Comparison of ENCODE assay signal across 12 cellular contexts in genomic region chr2:108619916-108620620, GRCh38.
A peak's percentile ranks its signal among the peaks of the same experiment; 100 is the strongest.
DNase-seq lines count a peak whose midpoint lies in the region; ATAC-seq, FAIRE-seq and TF ChIP-seq lines count a peak whose summit lies in the region.
"Had no signal": no experiment of that assay in that cellular context is flagged by ENCODE, and none has a peak within 500 bp of the region (broad histone marks: within the 10 kb centered on the region; RNA-seq: fewer than 3 reads in every experiment).

No MANE protein-coding gene starts in this region.

- WGBS in IMR-90 (ENCODE audit: extremely low coverage in 2 of 2, insufficient read length in 1 of 2), 2 experiments: no CpG with 5 or more reads among the region's 8 CpGs
- WGBS in sigmoid colon, 2 donors: 67 to 72% methylated on average over 8 of the region's 8 CpGs

- H3K9ac ChIP-seq in IMR-90 (ENCODE audit: low read depth, low read length): no peak overlapping the region
- no peak overlapping the region for H3K9ac ChIP-seq in astrocyte (ENCODE audit: low read length)
- H3K9ac ChIP-seq: SK-N-SH had no signal

- no peak overlapping the region; the same call in 1 of the 2 replicates for H2AK5ac ChIP-seq in IMR-90 (ENCODE audit: low read depth, low read length)

- H3K79me1 ChIP-seq in IMR-90 (ENCODE audit: low read depth in 1 of 2, low read length in 2 of 2): peaks cover 22 to 74% of the 10 kb centered on the region in 2 experiments

- FAIRE-seq in astrocyte (lab: Jason Lieb, UNC): no peak
- FAIRE-seq in HTR-8/SVneo (lab: Jason Lieb, UNC): no peak
- FAIRE-seq: G401.6 had no signal

- peaks cover 90% of the 10 kb centered on the region for H3K4me1 Mint-ChIP-seq in CD4-positive, alpha-beta T cell (ENCODE audit: low read depth)
- H3K4me1 Mint-ChIP-seq in astrocyte (ENCODE audit: low read depth, unreplicated experiment): peaks cover 72% of the 10 kb centered on the region
- H3K4me1 Mint-ChIP-seq in nephron progenitor cell: peaks cover 94% of the 10 kb centered on the region

- no peak overlapping the region for H2BK5ac ChIP-seq in IMR-90 (ENCODE audit: low read depth, low read length, poor library complexity, severe bottlenecking)

- H3K27me3 Mint-ChIP-seq in CD4-positive, alpha-beta T cell: no peaks in the 10 kb centered on the region
- H3K27me3 Mint-ChIP-seq in astrocyte (ENCODE audit: low read depth, unreplicated experiment): no peaks in the 10 kb centered on the region
- H3K27me3 Mint-ChIP-seq in nephron progenitor cell (ENCODE audit: low read depth, poor library complexity): no peaks in the 10 kb centered on the region

- H3K4me1 ChIP-seq in IMR-90 (ENCODE audit: control insufficient read depth, insufficient read depth, low read length) (peaks cover 35% of the 10 kb centered on the region), astrocyte (ENCODE audit: insufficient read depth, low read length) (peaks cover 29% of the 10 kb centered on the region), sigmoid colon (peaks cover 0 to 82% (median 72%) of the 10 kb centered on the region in 4 donors)

- POLR2A ChIA-PET in CD4-positive, alpha-beta T cell (lab: Charles Lee): interaction anchor here (1.4 to 2.0 kb wide), 6 partner anchors 8 to 86 kb away, joined by 6 to 19 read pairs (median 14); partner anchors contain the start of gene LIMS1
- POLR2A ChIA-PET in IMR-90 (lab: Charles Lee; ENCODE audit: unreplicated experiment) (no interaction called here), HEK293T (lab: Yijun Ruan, JAX) (interaction anchor here (1.3 kb wide), 1 partner anchor 86 kb away, joined by 3 read pairs; no protein-coding TSS in a partner anchor)

- H3K27ac Mint-ChIP-seq in CD4-positive, alpha-beta T cell: peak overlapping the region; percentile 90
- H3K27ac Mint-ChIP-seq in astrocyte (ENCODE audit: unreplicated experiment): peak overlapping the region; percentile 70
- H3K27ac Mint-ChIP-seq in nephron progenitor cell: peak overlapping the region; percentile 94

- no peak overlapping the region for H4K8ac ChIP-seq in IMR-90 (ENCODE audit: low read depth in 2 of 2, low read length in 2 of 2)

- H3K18ac ChIP-seq in IMR-90 (ENCODE audit: low read depth, low read length): no peak overlapping the region

- no peak overlapping the region for H3K4me3 ChIP-seq in IMR-90 (ENCODE audit: insufficient read depth, low read depth, low read length)
- no peak overlapping the region for H3K4me3 ChIP-seq in astrocyte (ENCODE audit: insufficient read depth, low read depth, low read length)
- no peak overlapping the region for H3K4me3 ChIP-seq in sigmoid colon

- H3K27ac ChIP-seq in CD4-positive, alpha-beta T cell (ENCODE audit: low read depth, low read length): peak overlapping the region; percentile 73
- H3K27ac ChIP-seq in IMR-90 (ENCODE audit: insufficient read depth, low read length) (no peak overlapping the region), astrocyte (ENCODE audit: low read depth, low read length) (no peak overlapping the region), sigmoid colon (peak overlapping the region in 2 of 4 donors; percentile 37 to 44)

- H2AFZ ChIP-seq in IMR-90 (replicated peaks; ENCODE audit: low read length, poor library complexity): no peak overlapping the region
- H2AFZ ChIP-seq in astrocyte (ENCODE audit: low read depth, low read length): no peak overlapping the region

- no peak overlapping the region for H3K14ac ChIP-seq in IMR-90 (replicated peaks; ENCODE audit: low read depth, low read length)

- DNase-seq in CD4-positive, alpha-beta T cell: no peak
- DNase-seq in IMR-90: no peak
- no peak for DNase-seq in astrocyte (ENCODE audit: low read depth)
- no peak for DNase-seq in nephron progenitor cell
- no peak for DNase-seq in HEK293T (ENCODE audit: extremely low spot score)
- no peak for DNase-seq in HTR-8/SVneo (ENCODE audit: insufficient read length, low spot score)
- no peak for DNase-seq in sigmoid colon
- DNase-seq: left cardiac atrium; SK-N-SH; stimulated activated CD4-positive, alpha-beta T cell treated with anti-CD3 and anti-CD28 coated beads, Interleukin-15, amount 100 ng/mL, for 24 hours had no signal

- peak overlapping the region; percentile 89 for H3K4me3 Mint-ChIP-seq in CD4-positive, alpha-beta T cell
- H3K4me3 Mint-ChIP-seq in astrocyte (ENCODE audit: unreplicated experiment) (no peak overlapping the region), nephron progenitor cell (peak overlapping the region; percentile 73)

- dilution Hi-C loops in IMR-90 (cut with HindIII; ENCODE audit: low sequenced_read_pairs, unreplicated experiment): no loop called here

- no peak overlapping the region for H4K91ac ChIP-seq in IMR-90 (ENCODE audit: insufficient read depth, low read depth, low read length)

- no peak for TF ChIP-seq CTCF in CD4-positive, alpha-beta T cell (IDR thresholded peaks at IDR 0.05)
- TF ChIP-seq CTCF in IMR-90 (conservative IDR thresholded peaks at IDR 0.05; ENCODE audit: low read depth, low read length) (no peak), astrocyte (IDR thresholded peaks at IDR 0.05; ENCODE audit: insufficient read depth, low read depth, low read length) (no peak), nephron progenitor cell (IDR thresholded peaks at IDR 0.05) (no peak), sigmoid colon (IDR thresholded peaks at IDR 0.05) (no peak)

- no peaks in the 10 kb centered on the region for H3K9me3 Mint-ChIP-seq in CD4-positive, alpha-beta T cell
- H3K9me3 Mint-ChIP-seq in astrocyte (ENCODE audit: unreplicated experiment): no peaks in the 10 kb centered on the region
- H3K9me3 Mint-ChIP-seq in nephron progenitor cell: no peaks in the 10 kb centered on the region

- no peak overlapping the region for H2BK15ac ChIP-seq in IMR-90 (ENCODE audit: low read depth, low read length)

- no peak overlapping the region for H2BK20ac ChIP-seq in IMR-90 (ENCODE audit: low read depth, low read length)

- CTCF ChIA-PET in CD4-positive, alpha-beta T cell (lab: Charles Lee): interaction anchor here (0.8 to 21.0 kb wide), 4 partner anchors 9 to 22 kb away, joined by 3 to 309 read pairs (median 4); no protein-coding TSS in a partner anchor
- CTCF ChIA-PET in IMR-90 (lab: Yijun Ruan, JAX) (interaction anchor here (0.6 to 1.0 kb wide), 2 partner anchors 16 to 25 kb away, joined by 3 to 4 read pairs; no protein-coding TSS in a partner anchor), HEK293T (lab: Yijun Ruan, JAX) (interaction anchor here (1.4 to 3.8 kb wide), 2 partner anchors 17 to 36 kb away, joined by 4 to 28 read pairs; no protein-coding TSS in a partner anchor)

- H3K56ac ChIP-seq in IMR-90 (ENCODE audit: extremely low read depth, insufficient read depth, low read length): no peak overlapping the region

- in situ Hi-C loops in IMR-90 (cut with MboI; ENCODE audit: low sequenced_read_pairs): no loop called here

- H3K4me2 ChIP-seq in IMR-90 (ENCODE audit: low read depth, low read length) (no peak overlapping the region), astrocyte (ENCODE audit: low read length) (peak overlapping the region; percentile 61)
- H3K4me2 ChIP-seq: SK-N-SH had no signal

- TF ChIP-seq RAD21 in IMR-90 (IDR thresholded peaks at IDR 0.05; ENCODE audit: low read length): no peak

- intact Hi-C loops in CD4-positive, alpha-beta T cell (cut with DNase I, micrococcal nuclease): loop anchor here in 1 of 2 experiments (1.0 to 2.0 kb wide), 2 partner anchors 9 to 17 kb away; no protein-coding TSS in a partner anchor
- intact Hi-C loops in IMR-90 (cut with micrococcal nuclease) (no loop called here), sigmoid colon (cut with DNase I) (no loop called here)

- TF ChIP-seq POLR2A in IMR-90 (IDR thresholded peaks at IDR 0.05; ENCODE audit: low read depth, low read length) (no peak), sigmoid colon (IDR thresholded peaks at IDR 0.05) (no peak)

- no peak for ATAC-seq in CD4-positive, alpha-beta T cell (ENCODE audit: poor library complexity)
- no peak for ATAC-seq in IMR-90 (ENCODE audit: low read depth)
- no peak for ATAC-seq in GM21447 (IDR thresholded peaks at IDR 0.05; ENCODE audit: unreplicated experiment)

- no peaks in the 10 kb centered on the region for H3K36me3 Mint-ChIP-seq in CD4-positive, alpha-beta T cell (ENCODE audit: low read depth)
- H3K36me3 Mint-ChIP-seq in astrocyte (ENCODE audit: low read depth, unreplicated experiment): peaks cover 8% of the 10 kb centered on the region
- H3K36me3 Mint-ChIP-seq in nephron progenitor cell (ENCODE audit: low read depth): no peaks in the 10 kb centered on the region

- no peak overlapping the region for H2AK9ac ChIP-seq in IMR-90 (replicated peaks; ENCODE audit: low read depth, low read length, poor library complexity)

- peak overlapping the region; percentile 10; the same call in 1 of the 2 replicates for H3K23ac ChIP-seq in IMR-90 (ENCODE audit: low read depth, low read length)

- no peak overlapping the region for H4K5ac ChIP-seq in IMR-90 (ENCODE audit: low read depth, low read length)

- H3K79me2 ChIP-seq in astrocyte (ENCODE audit: insufficient read depth, low read length): peaks cover 98% of the 10 kb centered on the region

- H2BK120ac ChIP-seq in IMR-90 (ENCODE audit: low read depth, low read length): no peak overlapping the region

- H3K9me1 ChIP-seq in IMR-90 (ENCODE audit: insufficient read depth, low read length): peaks cover 25% of the 10 kb centered on the region

- H3K9me3 ChIP-seq in CD4-positive, alpha-beta T cell (ENCODE audit: control insufficient read depth, low read length): no peaks in the 10 kb centered on the region
- H3K9me3 ChIP-seq in IMR-90 (ENCODE audit: control insufficient read depth, insufficient read depth, low read length) (no peaks in the 10 kb centered on the region), astrocyte (ENCODE audit: insufficient read depth, low read depth, low read length) (no peaks in the 10 kb centered on the region), sigmoid colon (no peaks in the 10 kb centered on the region)
- H3K9me3 ChIP-seq: SK-N-SH had no signal

- H3K27me3 ChIP-seq in CD4-positive, alpha-beta T cell (ENCODE audit: control insufficient read depth, insufficient read depth, low read length): no peaks in the 10 kb centered on the region
- H3K27me3 ChIP-seq in IMR-90 (ENCODE audit: control insufficient read depth, insufficient read depth, low read length) (no peaks in the 10 kb centered on the region), astrocyte (ENCODE audit: insufficient read depth, low read length) (no peaks in the 10 kb centered on the region), sigmoid colon (no peaks in the 10 kb centered on the region)

- H4K20me1 ChIP-seq in IMR-90 (ENCODE audit: insufficient read depth, low read length) (peaks cover 37% of the 10 kb centered on the region), astrocyte (ENCODE audit: insufficient read depth, low read length) (peaks cover 72% of the 10 kb centered on the region)

- no peak for TF ChIP-seq EP300 in sigmoid colon (IDR thresholded peaks at IDR 0.05)

- H3K36me3 ChIP-seq in IMR-90 (ENCODE audit: control insufficient read depth, insufficient read depth, low read length) (no peaks in the 10 kb centered on the region), astrocyte (ENCODE audit: insufficient read depth, low read length) (no peaks in the 10 kb centered on the region), sigmoid colon (no peaks in the 10 kb centered on the region)

- no peak overlapping the region for H3K4ac ChIP-seq in IMR-90 (ENCODE audit: low read depth, low read length)

- no TSS peak for BruUV-seq in IMR-90 (replicated peaks; lab: Mats Ljungman, UMichigan)

TF ChIP-seq in IMR-90, 13 proteins besides CTCF, POLR2A, EP300 and RAD21 (continues in another document):
- TF ChIP-seq RCOR1 (IDR thresholded peaks at IDR 0.05; ENCODE audit: insufficient replicate concordance, low read length): no peak

TF ChIP-seq in HEK293T, 16 proteins besides CTCF, POLR2A, EP300 and RAD21 (continues in another document):
- no peak for TF ChIP-seq SUZ12 (IDR thresholded peaks at IDR 0.05)
